9 cellular contexts compared by ENCODE assay signal in the genomic region with DNA sequence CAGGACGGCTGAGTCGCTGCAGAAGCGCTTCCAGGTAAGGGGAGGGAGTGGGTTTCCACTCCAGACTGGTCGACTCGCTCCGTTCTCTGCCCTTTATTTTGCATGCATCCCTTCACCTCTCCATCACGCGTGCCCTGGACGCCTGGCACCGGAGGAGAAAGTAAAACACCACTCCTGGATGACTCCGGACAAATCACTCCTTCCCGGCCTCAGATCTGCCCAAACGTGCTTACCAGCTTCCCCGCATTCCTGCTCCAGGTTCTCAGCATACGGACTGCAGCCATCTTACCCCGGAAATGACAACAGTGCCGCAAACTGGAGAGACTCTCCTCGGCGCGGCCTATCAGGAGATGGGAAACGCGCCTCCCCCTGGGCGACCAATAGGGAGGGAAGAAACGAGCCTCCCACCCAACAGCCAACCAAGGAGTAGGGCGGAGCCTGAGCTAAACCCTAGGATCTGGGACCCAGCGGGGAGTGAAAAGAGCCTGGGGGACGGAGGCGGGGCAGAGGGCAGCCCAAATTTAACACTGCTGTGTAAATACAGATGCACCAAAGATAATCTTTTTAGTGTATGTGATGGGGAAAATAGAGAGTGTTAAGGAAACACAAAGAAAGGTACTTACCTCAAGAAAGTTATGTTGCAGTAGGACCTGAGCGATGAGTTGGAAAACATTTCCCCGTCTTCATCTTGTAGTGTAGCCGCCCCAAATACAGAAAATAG. TPM values are rescaled to one million over a fixed set of nuclear protein-coding genes. Genes with fewer than 3 reads are reported as not detected.
DNase-seq lines count a peak whose midpoint lies in the region; ATAC-seq and TF ChIP-seq lines count a peak whose summit lies in the region.
"Had no signal": no experiment of that assay in that cellular context is flagged by ENCODE, and none has a peak within 500 bp of the region (broad histone marks: within the 10 kb centered on the region; RNA-seq: fewer than 3 reads in every experiment).

Gene DBT (minus strand): TSS at position 298 of the 721 bp plus-strand sequence. CDS start 14 bp downstream, at position 284.

- H3K36me3 Mint-ChIP-seq in immature natural killer cell, result no peaks in the 10 kb centered on the region
- H3K36me3 Mint-ChIP-seq: IgD-negative memory B cell had no signal

- peak within 1 kb of the TSS in 2 of 6 donors; percentile 12 to 43 for H3K27ac Mint-ChIP-seq in immature natural killer cell
- H3K27ac Mint-ChIP-seq: IgD-negative memory B cell had no signal

- TF ChIP-seq CTCF in WI38 (IDR thresholded peaks at IDR 0.05; ENCODE audit: low read depth, low read length) (no peak), cardiac fibroblast (IDR thresholded peaks at IDR 0.05; ENCODE audit: low read depth, low read length) (no peak)

- DNase-seq in AG08395 (ENCODE audit: low spot score) (peak; percentile 99), NCI-H2227 treated with DMSO at 0.1 percent for 48 hours (lab: John Stamatoyannopoulos, UW) (peak; percentile 92), cardiac fibroblast (ENCODE audit: low read depth in 2 of 2) (peak; percentile 94 to 95), immature natural killer cell (peak; percentile 88 to 89 (median 88)), smooth muscle cell of the brain vasculature (ENCODE audit: low read depth, low spot score) (peak; percentile 84)

- peak; percentile 100 for ATAC-seq in GM18909 (IDR thresholded peaks at IDR 0.05; ENCODE audit: poor library complexity, unreplicated experiment)
- peak; percentile 100 for ATAC-seq in HG03159 (IDR thresholded peaks at IDR 0.05; ENCODE audit: unreplicated experiment)

- H3K27me3 Mint-ChIP-seq in immature natural killer cell (ENCODE audit: low read depth in 3 of 3), result peaks cover 0 to 1% (median 0%) of the 10 kb centered on the region in 3 donors
- H3K27me3 Mint-ChIP-seq: IgD-negative memory B cell had no signal

- no peaks in the 10 kb centered on the region for H3K9me3 Mint-ChIP-seq in immature natural killer cell
- H3K9me3 Mint-ChIP-seq: IgD-negative memory B cell had no signal

- H3K4me3 ChIP-seq in WI38 (ENCODE audit: low read depth, low read length) (peak within 1 kb of the TSS; percentile 95), cardiac fibroblast (replicated peaks in 1 of 2; ENCODE audit: low read depth in 2 of 2, low read length in 2 of 2) (peak within 1 kb of the TSS; percentile 89 to 98)

- H3K4me1 Mint-ChIP-seq in immature natural killer cell, result peaks cover 13 to 15% of the 10 kb centered on the region in 2 donors

- H3K4me3 Mint-ChIP-seq in immature natural killer cell, result no peak within 1 kb of the TSS
- H3K4me3 Mint-ChIP-seq: IgD-negative memory B cell had no signal

RNA-seq across cellular contexts. Expression of gene DBT, which starts in this region (rescaled TPM):
- polyA plus RNA-seq in immature natural killer cell, result 1 to 10 TPM in 2 of 3 donors, under 1 TPM in 1; 0.43 to 7.0 (median 3.5) TPM

Comparison
In these comparisons a context has a peak if more than half of its experiments do, and no peak if none do; other contexts are left out.
1. Peak in every context shown above with its lines: DNase-seq, ATAC-seq and H3K4me3 ChIP-seq.